8 cellular contexts compared by ENCODE assay signal in the genomic region with DNA sequence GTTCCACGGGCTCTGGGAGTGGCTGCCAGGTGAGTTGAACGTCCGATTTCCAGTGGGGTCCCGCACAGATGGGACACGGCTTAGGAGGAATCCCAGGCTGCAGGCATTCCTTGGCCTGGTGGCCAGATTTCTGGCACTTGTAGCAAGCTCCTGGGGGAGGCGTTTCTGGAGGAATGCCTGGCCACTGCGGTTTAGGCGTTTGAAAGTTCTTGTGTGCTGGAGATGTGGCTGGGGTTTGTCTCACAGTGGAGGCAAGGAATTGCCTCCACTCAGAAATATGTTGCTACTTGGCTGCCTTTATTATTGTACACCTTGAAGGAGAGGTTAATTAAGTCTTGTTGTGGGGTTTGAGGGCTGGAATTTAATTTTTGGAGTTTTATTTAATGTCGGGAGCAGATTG.
DNase-seq lines count a peak whose midpoint lies in the region; ATAC-seq, FAIRE-seq and TF ChIP-seq lines count a peak whose summit lies in the region.
"Not testable (repeated sequence)": the region's sequence is repeated elsewhere in the genome, so short reads cannot be mapped to it uniquely, and the experiment has no call there.

No MANE protein-coding gene starts in this region.

- DNase-seq in H9; WTC11 (ENCODE audit: low spot score); H1 (ENCODE audit: low read depth in 1 of 2, low spot score in 2 of 2); iPS DF 6.9 (ENCODE audit: low read depth, low spot score); nephron progenitor cell: not testable (repeated sequence)

- not testable (repeated sequence) for H2BK15ac ChIP-seq in H9 (ENCODE audit: low read depth, low read length); H1 (ENCODE audit: low read length)

- CTCF ChIA-PET in WTC11 (lab: Charles Lee); H1 (lab: Charles Lee; ENCODE audit: partially characterized antibody): not testable (repeated sequence)

- H2BK120ac ChIP-seq in H9 (ENCODE audit: low read depth, low read length, poor library complexity, severe bottlenecking); H1 (replicated peaks; ENCODE audit: low read depth, low read length): not testable (repeated sequence)

- not testable (repeated sequence) for H3K27me3 ChIP-seq in H9 (ENCODE audit: insufficient read depth, low read length); HUES64 (ENCODE audit: insufficient read depth, low read length); H1 (replicated peaks in 1 of 4; ENCODE audit: control insufficient read depth in 3 of 4, extremely low read depth in 1 of 4, insufficient read depth in 3 of 4, low read length in 3 of 4); iPS DF 6.9 (ENCODE audit: control insufficient read depth, insufficient read depth, low read length); iPS-18a (ENCODE audit: control insufficient read depth, insufficient read depth, low read length)

- peak overlapping the region; percentile 49 for H3K4me3 ChIP-seq in HUES64 (ENCODE audit: low read length)
- peak overlapping the region; percentile 55 to 70 (median 66) for H3K4me3 ChIP-seq in H1 (ENCODE audit: extremely low read depth in 1 of 4, insufficient read depth in 2 of 4, low read depth in 3 of 4, low read length in 4 of 4)
- H3K4me3 ChIP-seq in iPS DF 6.9 (ENCODE audit: low read length): peak overlapping the region; percentile 71; the same call in 1 of the 2 replicates
- H3K4me3 ChIP-seq in iPS-18a (ENCODE audit: low read length): peak overlapping the region; percentile 27

- peak overlapping the region; percentile 22 to 98 (median 93); a peak in 6 of 7 replicates for H3K27ac Mint-ChIP-seq in H9
- H3K27ac Mint-ChIP-seq in WTC11, nephron progenitor cell: not testable (repeated sequence)

- not testable (repeated sequence) for H2BK20ac ChIP-seq in H9 (ENCODE audit: low read depth, low read length, poor library complexity, severe bottlenecking); H1 (ENCODE audit: low read length)

- not testable (repeated sequence) for H3K27me3 Mint-ChIP-seq in H9 (ENCODE audit: low read depth); WTC11 (ENCODE audit: low read depth); nephron progenitor cell (ENCODE audit: low read depth, poor library complexity)

- peaks cover 35% of the 10 kb centered on the region for H3K36me3 ChIP-seq in ES-I3 (ENCODE audit: insufficient read depth, low read length)
- peaks cover 10% of the 10 kb centered on the region for H3K36me3 ChIP-seq in HUES64 (ENCODE audit: insufficient read depth, low read length)
- H3K36me3 ChIP-seq in H1 (ENCODE audit: control insufficient read depth in 2 of 4, insufficient read depth in 4 of 4, low read length in 3 of 4): peaks cover 0 to 40% (median 4%) of the 10 kb centered on the region in 4 experiments; a peak in 5 of 8 replicates
- H3K36me3 ChIP-seq in iPS DF 6.9 (ENCODE audit: control insufficient read depth, insufficient read depth, low read length); iPS-18a (ENCODE audit: control insufficient read depth, low read depth, low read length): not testable (repeated sequence)

- H3K4me1 Mint-ChIP-seq in H9: peaks cover 42 to 47% of the 10 kb centered on the region in 2 experiments
- peaks cover 32% of the 10 kb centered on the region for H3K4me1 Mint-ChIP-seq in WTC11
- not testable (repeated sequence) for H3K4me1 Mint-ChIP-seq in nephron progenitor cell

- not testable (repeated sequence) for H3K9me3 ChIP-seq in ES-I3 (ENCODE audit: control insufficient read depth, insufficient read depth, low read length); H9 (ENCODE audit: control insufficient read depth, low read depth, low read length); HUES64 (ENCODE audit: insufficient read depth, low read depth, low read length); H1 (ENCODE audit: insufficient read depth in 2 of 2, low read depth in 1 of 2, low read length in 1 of 2); iPS DF 6.9 (ENCODE audit: control insufficient read depth, insufficient read depth, low read length); iPS-18a (ENCODE audit: control insufficient read depth, low read depth, low read length)

- not testable (repeated sequence) for TF ChIP-seq EP300 in H1 (IDR thresholded peaks at IDR 0.05; ENCODE audit: borderline replicate concordance in 1 of 2, low read depth in 2 of 2, low read length in 2 of 2)

- not testable (repeated sequence) for H3K23me2 ChIP-seq in H9 (ENCODE audit: insufficient read length, low read depth, low read length, poor library complexity, severe bottlenecking); H1 (ENCODE audit: low read depth, low read length)

- not testable (repeated sequence) for FAIRE-seq in H1 (lab: Jason Lieb, UNC)

- H2BK5ac ChIP-seq in H9 (ENCODE audit: insufficient read length, low read length); H1 (ENCODE audit: low read depth, low read length): not testable (repeated sequence)

- not testable (repeated sequence) for H3K79me1 ChIP-seq in H9 (ENCODE audit: insufficient read depth, low read depth, low read length, poor library complexity, severe bottlenecking); H1 (ENCODE audit: low read depth, low read length)

- peaks cover 19% of the 10 kb centered on the region for H3K4me1 ChIP-seq in ES-I3 (ENCODE audit: insufficient read depth, low read length)
- not testable (repeated sequence) for H3K4me1 ChIP-seq in H9 (ENCODE audit: insufficient read depth, low read length); H1 (replicated peaks in 1 of 4; ENCODE audit: control insufficient read depth in 3 of 4, insufficient read depth in 4 of 4, low read length in 3 of 4); iPS DF 6.9 (ENCODE audit: control insufficient read depth, insufficient read depth, low read length)
- peaks cover 18% of the 10 kb centered on the region for H3K4me1 ChIP-seq in HUES64 (ENCODE audit: insufficient read depth, low read length)
- H3K4me1 ChIP-seq in iPS-18a (ENCODE audit: control insufficient read depth, low read depth, low read length): peaks cover 10% of the 10 kb centered on the region

- TF ChIP-seq CTCF in H9 (conservative IDR thresholded peaks at IDR 0.05); WTC11 (IDR thresholded peaks at IDR 0.05); H1 (IDR thresholded peaks at IDR 0.05; ENCODE audit: control extremely low read depth in 1 of 3, insufficient read depth in 1 of 3, low read depth in 1 of 3, low read length in 3 of 3); nephron progenitor cell (IDR thresholded peaks at IDR 0.05): not testable (repeated sequence)

- 0 out of 3 replicates have a peak, but pooled peaks of 1 of the 2 experiments have one; percentile 6 for TF ChIP-seq POLR2A in H1 (IDR thresholded peaks at IDR 0.05; ENCODE audit: control extremely low read depth in 1 of 2, low read depth in 2 of 2, low read length in 2 of 2)

- not testable (repeated sequence) for H4K20me1 ChIP-seq in H9 (ENCODE audit: control insufficient read depth, insufficient read depth, insufficient read length); H1 (replicated peaks in 1 of 2; ENCODE audit: control insufficient read depth in 1 of 2, insufficient read depth in 2 of 2, low read length in 2 of 2)

- not testable (repeated sequence) for H4K91ac ChIP-seq in H9 (ENCODE audit: insufficient read length, low read depth, low read length); H1 (replicated peaks; ENCODE audit: insufficient read length, low read length)

- H3K9ac ChIP-seq in ES-I3 (ENCODE audit: low read depth, low read length) (peak overlapping the region; percentile 75), H9 (ENCODE audit: extremely low read depth, insufficient read length, low read length) (peak overlapping the region; percentile 96), H1 (replicated peaks in 1 of 4; ENCODE audit: extremely low read depth in 1 of 4, low read depth in 3 of 4, low read length in 3 of 4) (peak overlapping the region in 1 of 4 experiments; percentile 60; a peak in 1 of 7 replicates)
- H3K9ac ChIP-seq in HUES64 (ENCODE audit: low read depth, low read length); iPS-18a (ENCODE audit: low read length): not testable (repeated sequence)

- H2BK12ac ChIP-seq in H9 (ENCODE audit: insufficient read length, low read depth, low read length); H1 (ENCODE audit: low read depth, low read length): not testable (repeated sequence)

- peak overlapping the region; percentile 81 for H3K4me2 ChIP-seq in H9 (ENCODE audit: insufficient read depth, insufficient read length, low read length)
- peak overlapping the region; percentile 58 to 87 for H3K4me2 ChIP-seq in H1 (ENCODE audit: insufficient read depth in 1 of 2, low read depth in 2 of 2, low read length in 2 of 2)

- TF ChIP-seq RAD21 in H1 (IDR thresholded peaks at IDR 0.05 in 1 of 2, conservative IDR thresholded peaks at IDR 0.05 in 1 of 2; ENCODE audit: low read depth in 2 of 2, low read length in 2 of 2): not testable (repeated sequence)

- H3K9me3 Mint-ChIP-seq in H9: peaks cover 2 to 11% of the 10 kb centered on the region in 2 experiments; a peak in 1 of 5 replicates
- not testable (repeated sequence) for H3K9me3 Mint-ChIP-seq in WTC11, nephron progenitor cell

- not testable (repeated sequence) for H3K56ac ChIP-seq in H9 (ENCODE audit: insufficient read length, low read depth, low read length); H1 (replicated peaks; ENCODE audit: insufficient read length, low read depth, low read length)

- H2AFZ ChIP-seq in H9 (ENCODE audit: low read length); H1 (ENCODE audit: low read length): not testable (repeated sequence)

- H3K27ac ChIP-seq in H9 (ENCODE audit: insufficient read length, low read depth, low read length); HUES64 (ENCODE audit: low read depth, low read length); H1 (ENCODE audit: low read depth, low read length); iPS DF 6.9 (ENCODE audit: low read length); iPS-18a (ENCODE audit: low read length): not testable (repeated sequence)

- H4K8ac ChIP-seq in H9 (replicated peaks; ENCODE audit: insufficient read length, low read depth, low read length); H1 (ENCODE audit: extremely low read depth, insufficient read depth, low read length): not testable (repeated sequence)

- no CpG with 5 or more reads among the region's 9 CpGs for WGBS in H9 (ENCODE audit: extremely low coverage, insufficient read length, low lambda C conversion rate)
- WGBS in HUES64: 92% methylated on average over 9 of the region's 9 CpGs
- 15% methylated on average over 9 of the region's 9 CpGs; no CpG with 5 or more reads in 1 of the 2 experiments for WGBS in H1 (ENCODE audit: extremely low coverage in 1 of 2, insufficient coverage in 1 of 2, insufficient read length in 1 of 2, insufficient replicate concordance in 2 of 2, low coverage in 1 of 2, low lambda C conversion rate in 2 of 2, missing lambda C conversion rate in 1 of 2), 2 experiments
- no CpG with 5 or more reads among the region's 9 CpGs for WGBS in iPS DF 6.9 (ENCODE audit: insufficient coverage, insufficient read length)

- H3K14ac ChIP-seq in H9 (ENCODE audit: insufficient read depth, low read length); H1 (ENCODE audit: insufficient read length): not testable (repeated sequence)

- not testable (repeated sequence) for ATAC-seq in WTC11

- H3K79me2 ChIP-seq in H9 (ENCODE audit: insufficient read depth, low read length): peaks cover 47% of the 10 kb centered on the region
- H3K79me2 ChIP-seq in H1 (ENCODE audit: control insufficient read depth in 1 of 2, insufficient read depth in 2 of 2, low read length in 2 of 2): peaks cover 33 to 81% of the 10 kb centered on the region in 2 experiments

- not testable (repeated sequence) for H3K4ac ChIP-seq in H9 (ENCODE audit: low read depth, low read length); H1 (replicated peaks; ENCODE audit: insufficient read length, low read depth, low read length)

- H3K36me3 Mint-ChIP-seq in H9 (ENCODE audit: insufficient read depth in 1 of 3, low read depth in 3 of 3): peaks cover 4 to 13% (median 9%) of the 10 kb centered on the region in 3 experiments
- H3K36me3 Mint-ChIP-seq in WTC11; nephron progenitor cell (ENCODE audit: low read depth): not testable (repeated sequence)

- not testable (repeated sequence) for H3K18ac ChIP-seq in H9 (ENCODE audit: insufficient read length, low read depth, low read length); H1 (ENCODE audit: extremely low read depth, low read length)

- H4K5ac ChIP-seq in H9 (ENCODE audit: insufficient read length, low read depth, low read length); H1 (ENCODE audit: insufficient read length, low read depth, low read length): not testable (repeated sequence)

- POLR2A ChIA-PET in WTC11 (lab: Charles Lee): not testable (repeated sequence)
- POLR2A ChIA-PET in H1 (lab: Charles Lee; ENCODE audit: partially characterized antibody): interaction anchor here (0.6 to 2.4 kb wide), 6 partner anchors 10 to 135 kb away, joined by 3 to 8 read pairs (median 4); no protein-coding TSS in a partner anchor

- H3K23ac ChIP-seq in H9 (ENCODE audit: insufficient read length, low read depth, low read length); H1 (ENCODE audit: insufficient read length): not testable (repeated sequence)

- not testable (repeated sequence) for H2AK5ac ChIP-seq in H9 (ENCODE audit: insufficient read length, low read length); H1 (ENCODE audit: low read depth, low read length)

- H3T11ph ChIP-seq in H9 (ENCODE audit: low read length): not testable (repeated sequence)

- not testable (repeated sequence) for H3K4me3 Mint-ChIP-seq in H9, WTC11
- H3K4me3 Mint-ChIP-seq in nephron progenitor cell: peak overlapping the region; percentile 37
